In genomic region chr21:42153746-42154145, GRCh38 we compare ENCODE assay signal across 20 cellular contexts.
DNase-seq lines count a peak whose midpoint lies in the region; ATAC-seq, FAIRE-seq and TF ChIP-seq lines count a peak whose summit lies in the region.
"Had no signal": no experiment of that assay in that cellular context is flagged by ENCODE, and none has a peak within 500 bp of the region (broad histone marks: within the 10 kb centered on the region; RNA-seq: fewer than 3 reads in every experiment).

No MANE protein-coding gene starts in this region.

- no peaks in the 10 kb centered on the region for H3K27me3 Mint-ChIP-seq in activated T-helper 17 cell treated with anti-CD3 and anti-CD28 coated beads, Interleukin-2, amount 50 U/mL, for 72 hours

- no peaks in the 10 kb centered on the region for H3K9me3 Mint-ChIP-seq in activated T-helper 17 cell treated with anti-CD3 and anti-CD28 coated beads, Interleukin-2, amount 50 U/mL, for 72 hours
- H3K9me3 Mint-ChIP-seq: CD8-positive, alpha-beta T cell; GM23338 had no signal

- H3K36me3 ChIP-seq in bronchial epithelial cell (ENCODE audit: control insufficient read depth, insufficient read depth, low read length): no peaks in the 10 kb centered on the region
- H3K36me3 ChIP-seq: BLaER1 treated with 17β-estradiol and CSF1 and Interleukin-3, amounts not matched to agents 10 nM and 100 nM had no signal

- no peak for TF ChIP-seq CTCF in bronchial epithelial cell (IDR thresholded peaks at IDR 0.05; ENCODE audit: insufficient read depth, low read length, severe bottlenecking)

- FAIRE-seq in bronchial epithelial cell (lab: Jason Lieb, UNC) (peak; percentile 36), HTR-8/SVneo (lab: Jason Lieb, UNC) (no peak)
- FAIRE-seq: K562 had no signal

- no peak overlapping the region for H3K27ac Mint-ChIP-seq in activated T-helper 17 cell treated with anti-CD3 and anti-CD28 coated beads, Interleukin-2, amount 50 U/mL, for 72 hours
- H3K27ac Mint-ChIP-seq: CD8-positive, alpha-beta T cell; GM23338 had no signal

- no peaks in the 10 kb centered on the region for H3K36me3 Mint-ChIP-seq in activated T-helper 17 cell treated with anti-CD3 and anti-CD28 coated beads, Interleukin-2, amount 50 U/mL, for 72 hours (ENCODE audit: low read depth)
- H3K36me3 Mint-ChIP-seq: CD8-positive, alpha-beta T cell had no signal

- no peak for ATAC-seq in activated T-helper 17 cell treated with anti-CD3 and anti-CD28 coated beads, Interleukin-2, amount 50 U/mL, for 72 hours (replicated peaks)
- ATAC-seq: CD8-positive, alpha-beta T cell; GM23338; K562 had no signal

- no peak overlapping the region for H3K4me3 ChIP-seq in bronchial epithelial cell (ENCODE audit: low read depth, low read length)
- H3K4me3 ChIP-seq: BLaER1 treated with 17β-estradiol and CSF1 and Interleukin-3, amounts not matched to agents 10 nM and 100 nM; GM23338; K562 had no signal

- H3K4me1 Mint-ChIP-seq in activated T-helper 17 cell treated with anti-CD3 and anti-CD28 coated beads, Interleukin-2, amount 50 U/mL, for 72 hours: no peaks in the 10 kb centered on the region

- H3K27me3 ChIP-seq in bronchial epithelial cell (ENCODE audit: control insufficient read depth, insufficient read depth, low read length): peaks cover 8% of the 10 kb centered on the region
- H3K27me3 ChIP-seq: BLaER1 treated with 17β-estradiol and CSF1 and Interleukin-3, amounts not matched to agents 10 nM and 100 nM had no signal

- peak; percentile 31 for DNase-seq in activated effector memory CD4-positive, alpha-beta T cell treated with anti-CD3 and anti-CD28 coated beads, Interleukin-2, amount 50 U/mL, for 16 hours
- DNase-seq in activated effector memory CD4-positive, alpha-beta T cell treated with Interleukin-2 at 50 U/mL for 16 hours: no peak
- DNase-seq in bronchial epithelial cell (ENCODE audit: low read depth): no peak
- peak; percentile 68 for DNase-seq in mesenteric fat pad (ENCODE audit: low spot score)
- no peak for DNase-seq in HTR-8/SVneo (ENCODE audit: insufficient read length, low spot score)
- DNase-seq in NCI-H187 treated with DMSO at 0.1 percent for 48 hours (lab: John Stamatoyannopoulos, UW): no peak
- DNase-seq: DMS53, EL, NCI-H1105 treated with DMSO at 0.1 percent for 48 hours, NCI-H1694, NCI-H510A treated with DMSO at 0.1 percent for 48 hours, NCI-H774, OCI-M1, RPMI8226, SHP77 treated with DMSO at 0.1 percent for 48 hours had no signal

- H3K4me3 Mint-ChIP-seq in activated T-helper 17 cell treated with anti-CD3 and anti-CD28 coated beads, Interleukin-2, amount 50 U/mL, for 72 hours: no peak overlapping the region
- H3K4me3 Mint-ChIP-seq: CD8-positive, alpha-beta T cell; GM23338 had no signal

Comparison
In these comparisons a context has a peak if more than half of its experiments do, and no peak if none do; other contexts are left out.
1. DNase-seq: peak in activated effector memory CD4-positive, alpha-beta T cell treated with anti-CD3 and anti-CD28 coated beads, Interleukin-2, amount 50 U/mL, for 16 hours (single experiment) and mesenteric fat pad (single experiment); none in activated effector memory CD4-positive, alpha-beta T cell treated with Interleukin-2 at 50 U/mL for 16 hours (single experiment), bronchial epithelial cell (single experiment), HTR-8/SVneo (single experiment) and NCI-H187 treated with DMSO at 0.1 percent for 48 hours (single experiment).